17 cellular contexts compared by ENCODE assay signal in the genomic region with DNA sequence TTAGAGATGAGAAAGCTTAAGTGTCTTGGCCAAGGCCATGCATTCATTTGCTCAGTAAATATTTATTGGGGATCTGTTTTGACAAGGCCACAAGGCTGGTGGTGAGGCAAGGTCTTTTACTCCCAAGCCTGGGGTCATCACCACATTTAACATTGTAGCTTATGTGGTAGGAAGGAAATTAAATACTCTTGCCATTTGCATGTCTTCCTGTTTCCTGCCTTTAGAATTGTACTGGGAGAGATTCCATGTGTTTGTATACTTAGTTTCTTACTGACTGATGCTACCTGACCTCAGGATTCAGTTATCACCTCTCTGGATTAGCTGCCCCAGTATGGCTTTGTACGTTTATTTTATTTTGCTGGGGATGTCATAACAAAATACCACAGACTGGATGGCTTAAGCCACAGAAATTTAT. TPM values are rescaled to one million over a fixed set of nuclear protein-coding genes. Genes with fewer than 3 reads are reported as not detected.
DNase-seq lines count a peak whose midpoint lies in the region; ATAC-seq and TF ChIP-seq lines count a peak whose summit lies in the region.
"Had no signal": no experiment of that assay in that cellular context is flagged by ENCODE, and none has a peak within 500 bp of the region (broad histone marks: within the 10 kb centered on the region; RNA-seq: fewer than 3 reads in every experiment).

No MANE protein-coding gene starts in this region.

- H3K9me3 ChIP-seq in smooth muscle cell (replicated peaks; ENCODE audit: low read depth) (no peaks in the 10 kb centered on the region), mammary epithelial cell (replicated peaks; ENCODE audit: insufficient read depth, low read length) (no peaks in the 10 kb centered on the region), tibial artery (no peaks in the 10 kb centered on the region)
- H3K9me3 ChIP-seq: ascending aorta, colonic mucosa had no signal

- no peak for ATAC-seq in GM21528 (IDR thresholded peaks at IDR 0.05; ENCODE audit: low FRiP score, unreplicated experiment)

- no peak overlapping the region for H3K9ac ChIP-seq in smooth muscle cell (ENCODE audit: low read depth)
- no peak overlapping the region for H3K9ac ChIP-seq in mammary epithelial cell (ENCODE audit: insufficient read depth, low read length)
- H3K9ac ChIP-seq: neural progenitor cell had no signal

- H3F3A ChIP-seq in smooth muscle cell (ENCODE audit: low read depth): peaks cover 10% of the 10 kb centered on the region

- CTCF ChIA-PET in mammary epithelial cell (lab: Charles Lee; ENCODE audit: low non-redundant PET): no interaction called here

- H3K79me2 ChIP-seq in smooth muscle cell (ENCODE audit: low read depth): peaks cover 17% of the 10 kb centered on the region
- H3K79me2 ChIP-seq in mammary epithelial cell (ENCODE audit: insufficient read depth, low read length): peaks cover 25% of the 10 kb centered on the region

- 50% methylated on average over 1 of the region's 1 CpG for WGBS in smooth muscle cell (ENCODE audit: low lambda C conversion rate)
- 93% methylated on average over 1 of the region's 1 CpG for WGBS in mammary epithelial cell (ENCODE audit: low coverage, missing lambda C conversion rate)

- H3K36me3 ChIP-seq in smooth muscle cell (ENCODE audit: low read depth) (peaks cover 5% of the 10 kb centered on the region), mammary epithelial cell (ENCODE audit: insufficient read depth, low read length) (peaks cover 14% of the 10 kb centered on the region), tibial artery (peaks cover 26 to 64% (median 37%) of the 10 kb centered on the region in 3 donors)
- H3K36me3 ChIP-seq: colonic mucosa had no signal

- H3K4me3 ChIP-seq in smooth muscle cell (no peak overlapping the region), mammary epithelial cell (replicated peaks in 1 of 3; ENCODE audit: insufficient read depth in 1 of 3, low read depth in 2 of 3, low read length in 3 of 3) (no peak overlapping the region), tibial artery (no peak overlapping the region)
- H3K4me3 ChIP-seq: ascending aorta, colonic mucosa, neural progenitor cell had no signal

- dilution Hi-C loops in mammary epithelial cell (cut with HindIII; ENCODE audit: low sequenced_read_pairs): no loop called here

- no peak overlapping the region for H3K4me2 ChIP-seq in smooth muscle cell
- no peak overlapping the region for H3K4me2 ChIP-seq in mammary epithelial cell (ENCODE audit: insufficient read depth, low read depth, low read length)
- H3K4me2 ChIP-seq: neural progenitor cell had no signal

- intact Hi-C loops in mammary epithelial cell (cut with micrococcal nuclease): no loop called here
- intact Hi-C loops in tibial artery (cut with DNase I; ENCODE audit: low total_unique reads): no loop called here

- TF ChIP-seq CTCF in smooth muscle cell (IDR thresholded peaks at IDR 0.05; ENCODE audit: borderline replicate concordance, insufficient read depth, poor library complexity, severe bottlenecking): no peak
- no peak for TF ChIP-seq CTCF in mammary epithelial cell (conservative IDR thresholded peaks at IDR 0.05 in 1 of 2, IDR thresholded peaks at IDR 0.05 in 1 of 2; ENCODE audit: extremely low read depth in 1 of 2, insufficient read depth in 1 of 2, low read depth in 1 of 2, low read length in 2 of 2)
- TF ChIP-seq CTCF in tibial artery (IDR thresholded peaks at IDR 0.05): no peak

- peaks cover 78% of the 10 kb centered on the region for H4K20me1 ChIP-seq in smooth muscle cell (ENCODE audit: low read depth)
- no peaks in the 10 kb centered on the region for H4K20me1 ChIP-seq in mammary epithelial cell (ENCODE audit: insufficient read depth, low read length)

- H3K27me3 ChIP-seq in smooth muscle cell (ENCODE audit: low read depth) (no peaks in the 10 kb centered on the region), mammary epithelial cell (ENCODE audit: insufficient read depth, low read length) (no peaks in the 10 kb centered on the region), tibial artery (no peaks in the 10 kb centered on the region)
- H3K27me3 ChIP-seq: ascending aorta, colonic mucosa, neural progenitor cell had no signal

- no peak overlapping the region for H2AFZ ChIP-seq in smooth muscle cell (ENCODE audit: low read depth)
- no peak overlapping the region for H2AFZ ChIP-seq in mammary epithelial cell (ENCODE audit: low read depth, low read length)
- H2AFZ ChIP-seq: neural progenitor cell had no signal

- BruUV-seq in mammary epithelial cell (replicated peaks; lab: Mats Ljungman, UMichigan): no TSS peak

- in situ Hi-C loops in mammary epithelial cell (cut with MboI; ENCODE audit: low sequenced_read_pairs in 2 of 2): no loop called here

- peak overlapping the region; percentile 12 for H3K27ac ChIP-seq in smooth muscle cell (ENCODE audit: low read depth)
- H3K27ac ChIP-seq in mammary epithelial cell (ENCODE audit: insufficient read depth, low read depth, low read length): no peak overlapping the region
- no peak overlapping the region for H3K27ac ChIP-seq in tibial artery
- H3K27ac ChIP-seq: ascending aorta, colonic mucosa, neural progenitor cell had no signal

- DNase-seq in NCI-H748 (lab: John Stamatoyannopoulos, UW; ENCODE audit: unreplicated experiment): peak; percentile 64
- no peak for DNase-seq in NCI-H748 treated with DMSO at 0.1 percent for 48 hours (lab: John Stamatoyannopoulos, UW)
- peak; percentile 73 for DNase-seq in M059J (ENCODE audit: low read depth)
- peak; percentile 55 for DNase-seq in dermis blood vessel endothelial cell
- no peak for DNase-seq in smooth muscle cell (lab: John Stamatoyannopoulos, UW; ENCODE audit: unreplicated experiment)
- no peak for DNase-seq in mammary epithelial cell
- DNase-seq in tibial artery: no peak
- DNase-seq: 8988T; activated CD4-positive, CD25-positive, alpha-beta regulatory T cell treated with anti-CD3 and anti-CD28 coated beads, Interleukin-2, amount 50 U/mL, for 72 hours; activated gamma-delta T cell; colonic mucosa; islet precursor cell; midbrain; NCI-H510A had no signal

- H3K4me1 ChIP-seq in smooth muscle cell (ENCODE audit: low read depth): no peaks in the 10 kb centered on the region
- H3K4me1 ChIP-seq in mammary epithelial cell (ENCODE audit: insufficient read depth, low read length): no peaks in the 10 kb centered on the region
- peaks cover 0 to 10% (median 0%) of the 10 kb centered on the region in 4 donors for H3K4me1 ChIP-seq in tibial artery
- H3K4me1 ChIP-seq: colonic mucosa, neural progenitor cell had no signal

RNA-seq across cellular contexts. Expression of a gene that starts 44.7 kb away (rescaled TPM):
- 13.9 and 22.4 TPM in 2 replicates for total RNA-seq in M059J (2014; rRNA removed; shearing (Covaris generic))
- total RNA-seq in dermis blood vessel endothelial cell: 56.3 and 77.2 TPM in 2 replicates
- total RNA-seq in smooth muscle cell: 19.1 and 19.5 TPM in 2 replicates
- 10.0 and 16.1 TPM in 2 replicates for polyA plus RNA-seq in smooth muscle cell
- 10 to 100 TPM; 35.7 to 72.1 TPM for total RNA-seq in mammary epithelial cell
- 17.6 TPM for polyA plus RNA-seq in mammary epithelial cell
- 51.9 TPM for polyA minus RNA-seq in mammary epithelial cell

Comparison
In these comparisons a context has a peak if more than half of its experiments do, and no peak if none do; other contexts are left out.
1. DNase-seq: peak in NCI-H748 (single experiment), M059J (single experiment) and dermis blood vessel endothelial cell (single experiment); none in NCI-H748 treated with DMSO at 0.1 percent for 48 hours (single experiment), smooth muscle cell (single experiment), mammary epithelial cell (single experiment) and tibial artery (0 of 2).